In the genomic region with DNA sequence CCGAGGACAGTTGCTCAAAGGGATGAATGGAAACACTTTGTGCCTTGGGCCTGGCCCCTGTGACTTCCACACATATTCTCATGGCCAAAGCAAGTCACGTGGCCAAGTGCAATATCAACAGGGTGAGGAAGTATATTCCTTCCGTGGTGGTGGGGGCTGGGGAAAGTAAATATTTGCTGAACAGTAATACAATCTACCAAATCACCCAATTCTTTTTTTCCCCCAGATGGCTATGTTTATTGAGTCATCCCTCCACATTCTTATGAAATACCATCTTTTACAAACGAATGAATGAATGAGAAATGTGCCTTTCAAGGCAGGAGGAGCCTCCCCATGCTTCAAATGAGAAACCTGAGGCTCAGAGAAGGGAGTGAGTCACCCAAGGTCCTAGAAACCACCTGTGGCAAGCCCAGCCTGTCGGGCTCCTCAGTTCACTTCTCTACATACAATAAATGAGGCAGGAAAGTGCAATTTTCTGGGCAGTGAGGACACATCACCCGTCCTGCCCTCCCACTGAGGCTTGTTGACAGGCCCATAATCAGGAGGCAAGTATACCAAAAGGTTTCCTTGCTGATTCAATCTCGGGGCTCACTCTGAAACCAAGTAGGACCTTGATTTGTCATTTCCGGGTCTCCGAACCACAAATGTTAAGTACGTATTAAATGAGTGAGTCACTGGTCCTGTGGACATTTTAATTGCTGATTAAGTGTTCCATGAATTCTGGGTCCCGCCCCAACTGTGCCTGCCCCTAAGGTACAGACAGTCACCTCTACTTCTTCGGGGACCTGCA, we compare ENCODE assay signal across 1 cellular context.
A peak's percentile ranks its signal among the peaks of the same experiment; 100 is the strongest.
TF ChIP-seq lines count a peak whose summit lies in the region.

No MANE protein-coding gene starts in this region.

TF ChIP-seq in HepG2, 621 proteins besides CTCF, POLR2A, EP300 and RAD21 (continued from another document and continues in another):
- TF ChIP-seq, protein P1, sequence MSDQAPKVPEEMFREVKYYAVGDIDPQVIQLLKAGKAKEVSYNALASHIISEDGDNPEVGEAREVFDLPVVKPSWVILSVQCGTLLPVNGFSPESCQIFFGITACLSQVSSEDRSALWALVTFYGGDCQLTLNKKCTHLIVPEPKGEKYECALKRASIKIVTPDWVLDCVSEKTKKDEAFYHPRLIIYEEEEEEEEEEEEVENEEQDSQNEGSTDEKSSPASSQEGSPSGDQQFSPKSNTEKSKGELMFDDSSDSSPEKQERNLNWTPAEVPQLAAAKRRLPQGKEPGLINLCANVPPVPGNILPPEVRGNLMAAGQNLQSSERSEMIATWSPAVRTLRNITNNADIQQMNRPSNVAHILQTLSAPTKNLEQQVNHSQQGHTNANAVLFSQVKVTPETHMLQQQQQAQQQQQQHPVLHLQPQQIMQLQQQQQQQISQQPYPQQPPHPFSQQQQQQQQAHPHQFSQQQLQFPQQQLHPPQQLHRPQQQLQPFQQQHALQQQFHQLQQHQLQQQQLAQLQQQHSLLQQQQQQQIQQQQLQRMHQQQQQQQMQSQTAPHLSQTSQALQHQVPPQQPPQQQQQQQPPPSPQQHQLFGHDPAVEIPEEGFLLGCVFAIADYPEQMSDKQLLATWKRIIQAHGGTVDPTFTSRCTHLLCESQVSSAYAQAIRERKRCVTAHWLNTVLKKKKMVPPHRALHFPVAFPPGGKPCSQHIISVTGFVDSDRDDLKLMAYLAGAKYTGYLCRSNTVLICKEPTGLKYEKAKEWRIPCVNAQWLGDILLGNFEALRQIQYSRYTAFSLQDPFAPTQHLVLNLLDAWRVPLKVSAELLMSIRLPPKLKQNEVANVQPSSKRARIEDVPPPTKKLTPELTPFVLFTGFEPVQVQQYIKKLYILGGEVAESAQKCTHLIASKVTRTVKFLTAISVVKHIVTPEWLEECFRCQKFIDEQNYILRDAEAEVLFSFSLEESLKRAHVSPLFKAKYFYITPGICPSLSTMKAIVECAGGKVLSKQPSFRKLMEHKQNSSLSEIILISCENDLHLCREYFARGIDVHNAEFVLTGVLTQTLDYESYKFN (CRISPR knock-in tag; conservative IDR thresholded peaks at IDR 0.05) = peak; percentile 94
- no peak for TF ChIP-seq ZNF468 (CRISPR knock-in tag; IDR thresholded peaks at IDR 0.05)
- TF ChIP-seq HNF4G (IDR thresholded peaks at IDR 0.05; ENCODE audit: borderline replicate concordance, low read depth, low read length) = peak; percentile 52; the same call in 1 of the 2 replicates
- TF ChIP-seq HNF4G (CRISPR knock-in tag; IDR thresholded peaks at IDR 0.05; ENCODE audit: borderline replicate concordance, low read depth) = peak; percentile 63; the same call in 1 of the 2 replicates
- peak; percentile 58; the same call in 1 of the 2 replicates for TF ChIP-seq MAFG (CRISPR knock-in tag; IDR thresholded peaks at IDR 0.05)
- TF ChIP-seq ZNF235 (CRISPR knock-in tag; IDR thresholded peaks at IDR 0.05; ENCODE audit: borderline replicate concordance) = no peak
- TF ChIP-seq, protein P2, sequence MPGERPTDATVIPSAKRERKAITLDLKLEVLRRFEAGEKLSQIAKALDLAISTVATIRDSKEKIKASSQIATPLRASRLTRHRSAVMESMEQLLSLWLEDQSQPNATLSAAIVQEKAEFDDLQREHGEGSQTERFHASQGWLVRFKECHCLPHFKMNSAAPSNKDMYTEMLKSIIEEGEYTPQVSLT (CRISPR knock-in tag; IDR thresholded peaks at IDR 0.05; ENCODE audit: borderline replicate concordance, low read depth) = no peak
- TF ChIP-seq, protein P3, sequence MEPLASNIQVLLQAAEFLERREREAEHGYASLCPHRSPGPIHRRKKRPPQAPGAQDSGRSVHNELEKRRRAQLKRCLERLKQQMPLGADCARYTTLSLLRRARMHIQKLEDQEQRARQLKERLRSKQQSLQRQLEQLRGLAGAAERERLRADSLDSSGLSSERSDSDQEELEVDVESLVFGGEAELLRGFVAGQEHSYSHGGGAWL (CRISPR knock-in tag; IDR thresholded peaks at IDR 0.05) = peak; percentile 62
- TF ChIP-seq ARHGAP35 (CRISPR knock-in tag; IDR thresholded peaks at IDR 0.05; ENCODE audit: borderline replicate concordance) = peak; percentile 23; the same call in 1 of the 2 replicates
- TF ChIP-seq REPIN1 (CRISPR knock-in tag; IDR thresholded peaks at IDR 0.05; ENCODE audit: borderline replicate concordance, low read depth) = peak; percentile 46; the same call in 1 of the 2 replicates
- TF ChIP-seq ZNF12 (CRISPR knock-in tag; IDR thresholded peaks at IDR 0.05) = peak; percentile 76
- TF ChIP-seq RNF2 (conservative IDR thresholded peaks at IDR 0.05; ENCODE audit: low read depth) = 0 out of 2 replicates have a peak, but pooled peaks have one; percentile 34
- TF ChIP-seq NR2F1 (CRISPR knock-in tag; IDR thresholded peaks at IDR 0.05) = peak in 1 of 2 experiments; percentile 75; a peak in 2 of 4 replicates
- TF ChIP-seq MTA3 (CRISPR knock-in tag; IDR thresholded peaks at IDR 0.05) = no peak
- TF ChIP-seq, protein P4, sequence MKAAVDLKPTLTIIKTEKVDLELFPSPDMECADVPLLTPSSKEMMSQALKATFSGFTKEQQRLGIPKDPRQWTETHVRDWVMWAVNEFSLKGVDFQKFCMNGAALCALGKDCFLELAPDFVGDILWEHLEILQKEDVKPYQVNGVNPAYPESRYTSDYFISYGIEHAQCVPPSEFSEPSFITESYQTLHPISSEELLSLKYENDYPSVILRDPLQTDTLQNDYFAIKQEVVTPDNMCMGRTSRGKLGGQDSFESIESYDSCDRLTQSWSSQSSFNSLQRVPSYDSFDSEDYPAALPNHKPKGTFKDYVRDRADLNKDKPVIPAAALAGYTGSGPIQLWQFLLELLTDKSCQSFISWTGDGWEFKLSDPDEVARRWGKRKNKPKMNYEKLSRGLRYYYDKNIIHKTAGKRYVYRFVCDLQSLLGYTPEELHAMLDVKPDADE (CRISPR knock-in tag; IDR thresholded peaks at IDR 0.05) = no peak
- TF ChIP-seq ZNF615 (CRISPR knock-in tag; IDR thresholded peaks at IDR 0.05; ENCODE audit: borderline replicate concordance) = peak; percentile 98
- TF ChIP-seq ARNT2 (CRISPR knock-in tag; IDR thresholded peaks at IDR 0.05; ENCODE audit: low read depth) = no peak
- TF ChIP-seq THAP11 (CRISPR knock-in tag; IDR thresholded peaks at IDR 0.05) = peak; percentile 72
- peak; percentile 94 for TF ChIP-seq CEBPB (IDR thresholded peaks at IDR 0.05; ENCODE audit: borderline replicate concordance, low read depth, low read length)
- peak; percentile 92 for TF ChIP-seq ZNF136 (CRISPR knock-in tag; IDR thresholded peaks at IDR 0.05; ENCODE audit: low read depth)
- TF ChIP-seq MIER3 (CRISPR knock-in tag; IDR thresholded peaks at IDR 0.05; ENCODE audit: borderline replicate concordance) = peak; percentile 77; the same call in 1 of the 2 replicates
- no peak for TF ChIP-seq PTBP1 (IDR thresholded peaks at IDR 0.05; ENCODE audit: low read depth, low read length, poor library complexity, severe bottlenecking)
- TF ChIP-seq SP4 (CRISPR knock-in tag; IDR thresholded peaks at IDR 0.05) = no peak
- peak; percentile 92 for TF ChIP-seq ZNF331 (CRISPR knock-in tag; IDR thresholded peaks at IDR 0.05)
- peak; percentile 70 for TF ChIP-seq ZSCAN25 (CRISPR knock-in tag; IDR thresholded peaks at IDR 0.05)
- peak; percentile 92 for TF ChIP-seq HDAC1 (CRISPR knock-in tag; IDR thresholded peaks at IDR 0.05)
- TF ChIP-seq, protein P5, sequence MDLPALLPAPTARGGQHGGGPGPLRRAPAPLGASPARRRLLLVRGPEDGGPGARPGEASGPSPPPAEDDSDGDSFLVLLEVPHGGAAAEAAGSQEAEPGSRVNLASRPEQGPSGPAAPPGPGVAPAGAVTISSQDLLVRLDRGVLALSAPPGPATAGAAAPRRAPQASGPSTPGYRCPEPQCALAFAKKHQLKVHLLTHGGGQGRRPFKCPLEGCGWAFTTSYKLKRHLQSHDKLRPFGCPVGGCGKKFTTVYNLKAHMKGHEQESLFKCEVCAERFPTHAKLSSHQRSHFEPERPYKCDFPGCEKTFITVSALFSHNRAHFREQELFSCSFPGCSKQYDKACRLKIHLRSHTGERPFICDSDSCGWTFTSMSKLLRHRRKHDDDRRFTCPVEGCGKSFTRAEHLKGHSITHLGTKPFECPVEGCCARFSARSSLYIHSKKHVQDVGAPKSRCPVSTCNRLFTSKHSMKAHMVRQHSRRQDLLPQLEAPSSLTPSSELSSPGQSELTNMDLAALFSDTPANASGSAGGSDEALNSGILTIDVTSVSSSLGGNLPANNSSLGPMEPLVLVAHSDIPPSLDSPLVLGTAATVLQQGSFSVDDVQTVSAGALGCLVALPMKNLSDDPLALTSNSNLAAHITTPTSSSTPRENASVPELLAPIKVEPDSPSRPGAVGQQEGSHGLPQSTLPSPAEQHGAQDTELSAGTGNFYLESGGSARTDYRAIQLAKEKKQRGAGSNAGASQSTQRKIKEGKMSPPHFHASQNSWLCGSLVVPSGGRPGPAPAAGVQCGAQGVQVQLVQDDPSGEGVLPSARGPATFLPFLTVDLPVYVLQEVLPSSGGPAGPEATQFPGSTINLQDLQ (CRISPR knock-in tag; IDR thresholded peaks at IDR 0.05) = no peak
- TF ChIP-seq FOXK2 (IDR thresholded peaks at IDR 0.05) = peak; percentile 90
- no peak for TF ChIP-seq RBM39 (IDR thresholded peaks at IDR 0.05; ENCODE audit: low read depth, low read length, poor library complexity, severe bottlenecking)
- TF ChIP-seq, protein P6, sequence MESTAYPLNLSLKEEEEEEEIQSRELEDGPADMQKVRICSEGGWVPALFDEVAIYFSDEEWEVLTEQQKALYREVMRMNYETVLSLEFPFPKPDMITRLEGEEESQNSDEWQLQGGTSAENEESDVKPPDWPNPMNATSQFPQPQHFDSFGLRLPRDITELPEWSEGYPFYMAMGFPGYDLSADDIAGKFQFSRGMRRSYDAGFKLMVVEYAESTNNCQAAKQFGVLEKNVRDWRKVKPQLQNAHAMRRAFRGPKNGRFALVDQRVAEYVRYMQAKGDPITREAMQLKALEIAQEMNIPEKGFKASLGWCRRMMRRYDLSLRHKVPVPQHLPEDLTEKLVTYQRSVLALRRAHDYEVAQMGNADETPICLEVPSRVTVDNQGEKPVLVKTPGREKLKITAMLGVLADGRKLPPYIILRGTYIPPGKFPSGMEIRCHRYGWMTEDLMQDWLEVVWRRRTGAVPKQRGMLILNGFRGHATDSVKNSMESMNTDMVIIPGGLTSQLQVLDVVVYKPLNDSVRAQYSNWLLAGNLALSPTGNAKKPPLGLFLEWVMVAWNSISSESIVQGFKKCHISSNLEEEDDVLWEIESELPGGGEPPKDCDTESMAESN (CRISPR knock-in tag; conservative IDR thresholded peaks at IDR 0.05) = peak; percentile 38; the same call in 1 of the 2 replicates
- TF ChIP-seq MAZ (IDR thresholded peaks at IDR 0.05; ENCODE audit: borderline replicate concordance, low read depth, low read length) = peak; percentile 79
- peak; percentile 88 for TF ChIP-seq MAZ (CRISPR knock-in tag; IDR thresholded peaks at IDR 0.05; ENCODE audit: low read depth)
- peak; percentile 92 for TF ChIP-seq MED1 (CRISPR knock-in tag; IDR thresholded peaks at IDR 0.05)
- peak; percentile 95 for TF ChIP-seq ZNF644 (CRISPR knock-in tag; IDR thresholded peaks at IDR 0.05; ENCODE audit: low read depth)
- TF ChIP-seq ATF1 (CRISPR knock-in tag; IDR thresholded peaks at IDR 0.05) = no peak
- TF ChIP-seq MEIS1 (CRISPR knock-in tag; IDR thresholded peaks at IDR 0.05; ENCODE audit: borderline replicate concordance) = no peak; the same call in 1 of the 2 replicates
- TF ChIP-seq ZBTB3 (CRISPR knock-in tag; IDR thresholded peaks at IDR 0.05; ENCODE audit: borderline replicate concordance, low read depth) = peak; percentile 72; the same call in 1 of the 2 replicates
- TF ChIP-seq RFX1 (IDR thresholded peaks at IDR 0.05) = no peak
- TF ChIP-seq CCAR2 (optimal IDR thresholded peaks at IDR 0.05; ENCODE audit: low read depth, low read length) = peak; percentile 50
- peak; percentile 41 for TF ChIP-seq XRCC5 (optimal IDR thresholded peaks at IDR 0.05; ENCODE audit: low read length)
- peak; percentile 91 for TF ChIP-seq CBFB (CRISPR knock-in tag; IDR thresholded peaks at IDR 0.05)
- peak; percentile 87 for TF ChIP-seq ZSCAN30 (CRISPR knock-in tag; IDR thresholded peaks at IDR 0.05)
- peak; percentile 64 for TF ChIP-seq ZNF605 (CRISPR knock-in tag; IDR thresholded peaks at IDR 0.05)
- TF ChIP-seq ZNF431 (CRISPR knock-in tag; IDR thresholded peaks at IDR 0.05; ENCODE audit: borderline replicate concordance, low read depth) = peak; percentile 77; the same call in 1 of the 2 replicates
- TF ChIP-seq KLF6 (CRISPR knock-in tag; IDR thresholded peaks at IDR 0.05) = peak; percentile 55
- no peak for TF ChIP-seq ZNF383 (CRISPR knock-in tag; IDR thresholded peaks at IDR 0.05; ENCODE audit: borderline replicate concordance)
- TF ChIP-seq FOSL2 (CRISPR knock-in tag; IDR thresholded peaks at IDR 0.05) = peak; percentile 94
- no peak for TF ChIP-seq ZNF225 (CRISPR knock-in tag; IDR thresholded peaks at IDR 0.05)
- 0 out of 2 replicates have a peak, but pooled peaks have one; percentile 52 for TF ChIP-seq KMT2A (CRISPR knock-in tag; IDR thresholded peaks at IDR 0.05)
- TF ChIP-seq, protein P7, sequence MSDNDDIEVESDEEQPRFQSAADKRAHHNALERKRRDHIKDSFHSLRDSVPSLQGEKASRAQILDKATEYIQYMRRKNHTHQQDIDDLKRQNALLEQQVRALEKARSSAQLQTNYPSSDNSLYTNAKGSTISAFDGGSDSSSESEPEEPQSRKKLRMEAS (IDR thresholded peaks at IDR 0.05) = peak; percentile 92
- TF ChIP-seq BCL6 (CRISPR knock-in tag; IDR thresholded peaks at IDR 0.05) = peak; percentile 85
- TF ChIP-seq MLLT10 (CRISPR knock-in tag; IDR thresholded peaks at IDR 0.05) = no peak
- no peak for TF ChIP-seq GABPA (IDR thresholded peaks at IDR 0.05; ENCODE audit: low read depth, low read length)
- TF ChIP-seq GABPA (CRISPR knock-in tag; IDR thresholded peaks at IDR 0.05; ENCODE audit: low read depth) = peak; percentile 7; the same call in 1 of the 2 replicates
- TF ChIP-seq IRF2 (CRISPR knock-in tag; IDR thresholded peaks at IDR 0.05) = peak; percentile 91
- TF ChIP-seq, protein P8, sequence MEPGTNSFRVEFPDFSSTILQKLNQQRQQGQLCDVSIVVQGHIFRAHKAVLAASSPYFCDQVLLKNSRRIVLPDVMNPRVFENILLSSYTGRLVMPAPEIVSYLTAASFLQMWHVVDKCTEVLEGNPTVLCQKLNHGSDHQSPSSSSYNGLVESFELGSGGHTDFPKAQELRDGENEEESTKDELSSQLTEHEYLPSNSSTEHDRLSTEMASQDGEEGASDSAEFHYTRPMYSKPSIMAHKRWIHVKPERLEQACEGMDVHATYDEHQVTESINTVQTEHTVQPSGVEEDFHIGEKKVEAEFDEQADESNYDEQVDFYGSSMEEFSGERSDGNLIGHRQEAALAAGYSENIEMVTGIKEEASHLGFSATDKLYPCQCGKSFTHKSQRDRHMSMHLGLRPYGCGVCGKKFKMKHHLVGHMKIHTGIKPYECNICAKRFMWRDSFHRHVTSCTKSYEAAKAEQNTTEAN (CRISPR knock-in tag; conservative IDR thresholded peaks at IDR 0.05) = peak; percentile 76; the same call in 1 of the 2 replicates
- peak; percentile 65; the same call in 1 of the 2 replicates for TF ChIP-seq ZNF451 (CRISPR knock-in tag; IDR thresholded peaks at IDR 0.05)
- TF ChIP-seq RXRA (CRISPR knock-in tag; IDR thresholded peaks at IDR 0.05) = peak; percentile 63; the same call in 1 of the 2 replicates
- peak; percentile 98 for TF ChIP-seq FOXK1 (CRISPR knock-in tag; IDR thresholded peaks at IDR 0.05; ENCODE audit: borderline replicate concordance, low read depth)
- 0 out of 2 replicates have a peak, but pooled peaks have one; percentile 25 for TF ChIP-seq SMAD3 (CRISPR knock-in tag; IDR thresholded peaks at IDR 0.05)
- peak; percentile 55; the same call in 1 of the 2 replicates for TF ChIP-seq TAF1 (CRISPR knock-in tag; IDR thresholded peaks at IDR 0.05)
- TF ChIP-seq PPARG (CRISPR knock-in tag; conservative IDR thresholded peaks at IDR 0.05) = peak; percentile 61; the same call in 1 of the 2 replicates
- TF ChIP-seq HMG20B (CRISPR knock-in tag; conservative IDR thresholded peaks at IDR 0.05) = peak; percentile 93
- peak; percentile 41 for TF ChIP-seq ZBTB7A (CRISPR knock-in tag; IDR thresholded peaks at IDR 0.05)
